19 cellular contexts compared by ENCODE assay signal in the genomic region with DNA sequence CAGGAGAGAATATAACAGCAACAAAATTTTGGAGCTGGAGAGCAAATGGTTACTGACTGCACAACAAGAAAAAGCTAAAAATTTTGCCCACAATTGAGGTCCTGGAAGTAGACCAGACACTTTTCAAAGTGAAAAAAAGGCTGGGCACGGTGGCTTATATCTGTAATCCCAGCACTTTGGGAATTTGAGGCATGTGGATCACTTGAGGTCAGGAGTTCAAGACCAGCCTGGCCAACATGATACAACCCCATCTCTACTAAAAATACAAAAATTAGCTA.
"Had no signal": no experiment of that assay in that cellular context is flagged by ENCODE, and none has a peak within 500 bp of the region (broad histone marks: within the 10 kb centered on the region; RNA-seq: fewer than 3 reads in every experiment).

No MANE protein-coding gene starts in this region.

- H3K27ac ChIP-seq: cardiac muscle cell, coronary artery, foreskin keratinocyte, heart left ventricle, ovary, psoas muscle had no signal

- H3K4me3 ChIP-seq: cardiac muscle cell, coronary artery, heart left ventricle, ovary, psoas muscle, smooth muscle cell had no signal

- DNase-seq: activated CD4-positive, alpha-beta T cell treated with anti-CD3 and anti-CD28 coated beads for 36 hours; activated CD4-positive, alpha-beta T cell treated with anti-CD3 and anti-CD28 coated beads, Interleukin-2, amount 50 U/mL, for 4 hours; activated CD4-positive, CD25-positive, alpha-beta regulatory T cell; activated CD8-positive, alpha-beta memory T cell treated with anti-CD3 and anti-CD28 coated beads, Interleukin-2, amount 50 U/mL, for 4 hours; activated T-cell treated with anti-CD3 and anti-CD28 coated beads, Interleukin-2, amount 50 U/mL, for 1 hour; anterior cingulate cortex; effector memory CD8-positive, alpha-beta T cell; foreskin keratinocyte; heart left ventricle; midbrain; naive thymus-derived CD4-positive, alpha-beta T cell; psoas muscle; stimulated activated CD4-positive, alpha-beta T cell treated with anti-CD3 and anti-CD28 coated beads, Interleukin-1b, Interleukin-23, amount 100 ng/mL, for 48 hours; stimulated activated naive B cell treated with anti-CD40 and anti-IgM and Interleukin-4, amounts not matched to agents 10 μg/mL and 1 μg/mL and 100 μg/mL, for 72 hours; T-helper 1 cell had no signal

- H3K4me1 ChIP-seq: heart left ventricle, psoas muscle had no signal

- H3K36me3 ChIP-seq: ovary had no signal

- H3K27me3 ChIP-seq: cardiac muscle cell, foreskin keratinocyte, heart left ventricle, ovary had no signal

- H3K9me3 ChIP-seq: heart left ventricle, ovary, psoas muscle had no signal

- ATAC-seq: activated CD4-positive, alpha-beta T cell treated with anti-CD3 and anti-CD28 coated beads for 36 hours; effector memory CD8-positive, alpha-beta T cell; heart left ventricle; naive thymus-derived CD4-positive, alpha-beta T cell; psoas muscle; stimulated activated naive B cell treated with anti-CD40 and anti-IgM and Interleukin-4, amounts not matched to agents 10 μg/mL and 1 μg/mL and 100 μg/mL, for 72 hours had no signal

- H3K4me2 ChIP-seq: smooth muscle cell had no signal
